In the genomic region with DNA sequence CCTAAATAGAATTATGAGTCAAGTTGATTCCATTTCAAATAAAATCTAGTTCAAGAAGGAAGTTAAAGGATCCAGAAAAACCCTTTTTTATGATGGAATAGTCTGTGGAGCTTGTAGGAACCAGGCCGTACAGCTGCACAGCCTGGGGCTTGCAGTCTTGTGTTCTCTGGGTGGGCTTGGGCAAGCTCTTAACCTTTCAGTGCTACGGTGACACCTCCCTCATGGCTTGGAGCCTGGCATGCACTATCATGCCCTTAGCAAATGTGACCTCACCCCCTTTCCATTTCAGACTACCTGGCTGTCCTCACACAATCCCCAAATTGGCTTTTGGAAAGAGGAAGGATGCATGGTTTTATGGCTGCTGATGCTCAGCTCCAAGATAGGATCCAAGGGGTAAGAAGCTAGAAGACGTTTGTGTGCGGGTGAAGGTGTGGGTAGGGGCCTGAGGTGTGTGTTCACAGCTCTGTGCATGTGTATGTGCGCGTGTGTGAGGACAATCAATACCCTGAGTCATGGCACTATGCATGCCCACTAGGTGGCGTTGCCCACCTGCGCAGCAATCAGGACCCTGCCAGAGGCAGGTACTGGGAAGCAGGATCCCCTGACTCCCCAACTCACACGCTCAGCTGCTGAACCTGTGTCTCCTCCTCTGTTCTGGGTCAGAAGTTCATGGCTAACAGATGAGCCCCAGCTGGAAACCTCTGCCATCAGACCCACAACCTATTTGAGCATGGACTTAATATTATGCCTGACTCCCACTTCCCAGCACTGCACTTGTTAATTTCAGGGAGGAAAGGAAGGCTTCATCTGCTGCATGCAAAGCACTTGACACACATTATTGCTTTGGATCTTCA, we compare ENCODE assay signal across 8 cellular contexts.
DNase-seq lines count a peak whose midpoint lies in the region; ATAC-seq and TF ChIP-seq lines count a peak whose summit lies in the region.

No MANE protein-coding gene starts in this region.

- H3K4me3 ChIP-seq in CD4-positive, alpha-beta memory T cell (ENCODE audit: low read length in 2 of 2), result no peak overlapping the region
- H3K4me3 ChIP-seq in NB4 (ENCODE audit: low read depth, low read length), result no peak overlapping the region

- ATAC-seq in GM19372 (IDR thresholded peaks at IDR 0.05; ENCODE audit: low read depth, unreplicated experiment) (peak; percentile 76), GM18867 (IDR thresholded peaks at IDR 0.05; ENCODE audit: unreplicated experiment) (no peak)
- ATAC-seq in central memory CD8-positive, alpha-beta T cell (replicated peaks; ENCODE audit: extremely low read depth, poor library complexity, severe bottlenecking), result peak; percentile 59

- H3K27ac Mint-ChIP-seq in CD4-positive, alpha-beta memory T cell, result peak overlapping the region in 2 of 7 donors; percentile 21 to 74
- H3K27ac Mint-ChIP-seq in central memory CD8-positive, alpha-beta T cell (ENCODE audit: low read depth), result no peak overlapping the region

- no peaks in the 10 kb centered on the region for H3K36me3 Mint-ChIP-seq in CD4-positive, alpha-beta memory T cell
- H3K36me3 Mint-ChIP-seq in central memory CD8-positive, alpha-beta T cell (ENCODE audit: insufficient read depth), result no peaks in the 10 kb centered on the region

- TF ChIP-seq POLR2A in NB4 (IDR thresholded peaks at IDR 0.05; ENCODE audit: extremely low read depth, insufficient read length), result no peak

- CTCF ChIA-PET in CD4-positive, alpha-beta memory T cell (lab: Charles Lee; ENCODE audit: partially characterized antibody), result interaction anchor here (0.5 to 3.3 kb wide), 38 partner anchors 8 to 417 kb away, joined by 3 to 101 read pairs (median 4); no protein-coding TSS in a partner anchor

- peaks cover 0 to 4% (median 2%) of the 10 kb centered on the region in 4 donors for H3K4me1 Mint-ChIP-seq in CD4-positive, alpha-beta memory T cell
- no peaks in the 10 kb centered on the region for H3K4me1 Mint-ChIP-seq in central memory CD8-positive, alpha-beta T cell

- H3K4me3 Mint-ChIP-seq in CD4-positive, alpha-beta memory T cell, result no peak overlapping the region
- no peak overlapping the region for H3K4me3 Mint-ChIP-seq in central memory CD8-positive, alpha-beta T cell

- H3K27me3 Mint-ChIP-seq in CD4-positive, alpha-beta memory T cell, result peaks cover 0 to 1% of the 10 kb centered on the region in 2 donors
- H3K27me3 Mint-ChIP-seq in central memory CD8-positive, alpha-beta T cell, result no peaks in the 10 kb centered on the region

- H3K27ac ChIP-seq in CD4-positive, alpha-beta memory T cell (ENCODE audit: low read depth, low read length), result no peak overlapping the region

- peak in 4 of 5 donors; percentile 51 to 62 (median 55) for DNase-seq in CD4-positive, alpha-beta memory T cell
- DNase-seq in NB4 (ENCODE audit: low read depth) (peak; percentile 70), left kidney (ENCODE audit: low read depth, low spot score) (peak; percentile 82)
- peak; percentile 64 for DNase-seq in activated CD4-positive, alpha-beta T cell treated with anti-CD3 and anti-CD28 coated beads for 1 hour
- DNase-seq in central memory CD8-positive, alpha-beta T cell (ENCODE audit: low spot score in 2 of 2), result peak; percentile 33 to 42
- DNase-seq in stimulated activated CD4-positive, alpha-beta T cell treated with anti-CD3 and anti-CD28 coated beads, Interleukin-4, amount 100 ng/mL, for 4 hours, result peak; percentile 58 to 62

- no peaks in the 10 kb centered on the region for H3K36me3 ChIP-seq in CD4-positive, alpha-beta memory T cell (ENCODE audit: insufficient read depth, low read length)

- peak; percentile 97 for TF ChIP-seq CTCF in NB4 (IDR thresholded peaks at IDR 0.05; ENCODE audit: low read depth, low read length)

- H3K9me3 ChIP-seq in CD4-positive, alpha-beta memory T cell (ENCODE audit: control insufficient read depth in 1 of 2, low read length in 2 of 2), result no peaks in the 10 kb centered on the region

- H3K4me1 ChIP-seq in CD4-positive, alpha-beta memory T cell (ENCODE audit: insufficient read depth, low read length), result peaks cover 6% of the 10 kb centered on the region

- intact Hi-C loops in CD4-positive, alpha-beta memory T cell (cut with micrococcal nuclease), result loop anchor here (1.0 kb wide), 3 partner anchors 23 to 316 kb away; no protein-coding TSS in a partner anchor

- no peaks in the 10 kb centered on the region for H3K27me3 ChIP-seq in CD4-positive, alpha-beta memory T cell (ENCODE audit: insufficient read depth, low read length)

- H3K9me3 Mint-ChIP-seq in CD4-positive, alpha-beta memory T cell, result no peaks in the 10 kb centered on the region
- no peaks in the 10 kb centered on the region for H3K9me3 Mint-ChIP-seq in central memory CD8-positive, alpha-beta T cell

- POLR2A ChIA-PET in CD4-positive, alpha-beta memory T cell (lab: Charles Lee; ENCODE audit: partially characterized antibody), result interaction anchor here (0.6 to 1.4 kb wide), 2 partner anchors 287 kb away, joined by 4 read pairs; no protein-coding TSS in a partner anchor
